Comparison of ENCODE assay signal across 1 cellular context in the genomic region with DNA sequence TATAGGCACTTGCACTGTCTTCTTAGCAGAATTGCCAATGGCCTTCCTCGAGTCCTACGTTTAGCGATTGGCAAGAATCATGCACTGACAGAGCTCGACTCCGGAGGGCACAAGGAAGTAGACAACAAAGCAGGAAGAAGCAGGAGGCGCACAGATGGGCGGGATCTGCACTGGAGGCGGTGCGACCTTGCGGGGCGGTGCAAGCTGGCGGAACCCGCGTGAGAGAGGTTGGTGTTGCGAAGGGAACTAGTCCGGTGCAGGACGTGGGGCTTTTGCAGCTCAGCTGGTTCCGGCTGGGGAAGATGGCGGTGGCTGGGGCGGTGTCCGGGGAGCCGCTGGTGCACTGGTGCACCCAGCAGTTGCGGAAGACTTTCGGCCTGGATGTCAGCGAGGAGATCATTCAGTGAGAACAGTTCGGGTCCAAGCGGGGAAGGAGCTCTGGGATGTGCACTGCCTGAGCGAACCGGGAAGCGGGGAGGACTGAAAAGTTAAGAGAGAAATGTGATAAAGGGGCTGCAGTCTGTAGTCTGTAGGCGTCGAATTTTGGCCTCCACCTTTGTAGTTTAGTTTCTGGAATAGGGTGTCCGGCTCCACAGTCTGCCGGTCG.
TF ChIP-seq lines count a peak whose summit lies in the region.

Gene TRIP4, plus strand, starts transcription at position 275 of the 607 bp plus-strand sequence. Its CDS starts 28 bp downstream, at position 303.

TF ChIP-seq in WTC11, 78 proteins besides CTCF, POLR2A, EP300 and RAD21 (continued from another document and continues in another):
- TF ChIP-seq, protein P1, sequence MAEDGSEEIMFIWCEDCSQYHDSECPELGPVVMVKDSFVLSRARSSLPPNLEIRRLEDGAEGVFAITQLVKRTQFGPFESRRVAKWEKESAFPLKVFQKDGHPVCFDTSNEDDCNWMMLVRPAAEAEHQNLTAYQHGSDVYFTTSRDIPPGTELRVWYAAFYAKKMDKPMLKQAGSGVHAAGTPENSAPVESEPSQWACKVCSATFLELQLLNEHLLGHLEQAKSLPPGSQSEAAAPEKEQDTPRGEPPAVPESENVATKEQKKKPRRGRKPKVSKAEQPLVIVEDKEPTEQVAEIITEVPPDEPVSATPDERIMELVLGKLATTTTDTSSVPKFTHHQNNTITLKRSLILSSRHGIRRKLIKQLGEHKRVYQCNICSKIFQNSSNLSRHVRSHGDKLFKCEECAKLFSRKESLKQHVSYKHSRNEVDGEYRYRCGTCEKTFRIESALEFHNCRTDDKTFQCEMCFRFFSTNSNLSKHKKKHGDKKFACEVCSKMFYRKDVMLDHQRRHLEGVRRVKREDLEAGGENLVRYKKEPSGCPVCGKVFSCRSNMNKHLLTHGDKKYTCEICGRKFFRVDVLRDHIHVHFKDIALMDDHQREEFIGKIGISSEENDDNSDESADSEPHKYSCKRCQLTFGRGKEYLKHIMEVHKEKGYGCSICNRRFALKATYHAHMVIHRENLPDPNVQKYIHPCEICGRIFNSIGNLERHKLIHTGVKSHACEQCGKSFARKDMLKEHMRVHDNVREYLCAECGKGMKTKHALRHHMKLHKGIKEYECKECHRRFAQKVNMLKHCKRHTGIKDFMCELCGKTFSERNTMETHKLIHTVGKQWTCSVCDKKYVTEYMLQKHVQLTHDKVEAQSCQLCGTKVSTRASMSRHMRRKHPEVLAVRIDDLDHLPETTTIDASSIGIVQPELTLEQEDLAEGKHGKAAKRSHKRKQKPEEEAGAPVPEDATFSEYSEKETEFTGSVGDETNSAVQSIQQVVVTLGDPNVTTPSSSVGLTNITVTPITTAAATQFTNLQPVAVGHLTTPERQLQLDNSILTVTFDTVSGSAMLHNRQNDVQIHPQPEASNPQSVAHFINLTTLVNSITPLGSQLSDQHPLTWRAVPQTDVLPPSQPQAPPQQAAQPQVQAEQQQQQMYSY (CRISPR knock-in tag; IDR thresholded peaks at IDR 0.05): no peak
- no peak for TF ChIP-seq ZNF121 (CRISPR knock-in tag; IDR thresholded peaks at IDR 0.05)
- TF ChIP-seq KAT7 (CRISPR knock-in tag; IDR thresholded peaks at IDR 0.05; ENCODE audit: borderline replicate concordance): no peak; the same call in 1 of the 2 replicates
- TF ChIP-seq, protein P2, sequence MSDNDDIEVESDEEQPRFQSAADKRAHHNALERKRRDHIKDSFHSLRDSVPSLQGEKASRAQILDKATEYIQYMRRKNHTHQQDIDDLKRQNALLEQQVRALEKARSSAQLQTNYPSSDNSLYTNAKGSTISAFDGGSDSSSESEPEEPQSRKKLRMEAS (CRISPR knock-in tag; IDR thresholded peaks at IDR 0.05): peak; percentile 92
- no peak for TF ChIP-seq EMX1 (CRISPR knock-in tag; IDR thresholded peaks at IDR 0.05)
- TF ChIP-seq, protein P3, sequence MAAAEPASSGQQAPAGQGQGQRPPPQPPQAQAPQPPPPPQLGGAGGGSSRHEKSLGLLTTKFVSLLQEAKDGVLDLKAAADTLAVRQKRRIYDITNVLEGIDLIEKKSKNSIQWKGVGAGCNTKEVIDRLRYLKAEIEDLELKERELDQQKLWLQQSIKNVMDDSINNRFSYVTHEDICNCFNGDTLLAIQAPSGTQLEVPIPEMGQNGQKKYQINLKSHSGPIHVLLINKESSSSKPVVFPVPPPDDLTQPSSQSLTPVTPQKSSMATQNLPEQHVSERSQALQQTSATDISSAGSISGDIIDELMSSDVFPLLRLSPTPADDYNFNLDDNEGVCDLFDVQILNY (CRISPR knock-in tag; IDR thresholded peaks at IDR 0.05): no peak
- TF ChIP-seq ESRRA (CRISPR knock-in tag; IDR thresholded peaks at IDR 0.05; ENCODE audit: borderline replicate concordance): peak; percentile 80; the same call in 1 of the 2 replicates
- TF ChIP-seq NR2C2 (CRISPR knock-in tag; IDR thresholded peaks at IDR 0.05): no peak
- peak; percentile 64; the same call in 1 of the 2 replicates for TF ChIP-seq ZNF671 (CRISPR knock-in tag; IDR thresholded peaks at IDR 0.05)
- peak; percentile 72; the same call in 1 of the 2 replicates for TF ChIP-seq MYBL2 (CRISPR knock-in tag; IDR thresholded peaks at IDR 0.05)
- TF ChIP-seq, protein P4, sequence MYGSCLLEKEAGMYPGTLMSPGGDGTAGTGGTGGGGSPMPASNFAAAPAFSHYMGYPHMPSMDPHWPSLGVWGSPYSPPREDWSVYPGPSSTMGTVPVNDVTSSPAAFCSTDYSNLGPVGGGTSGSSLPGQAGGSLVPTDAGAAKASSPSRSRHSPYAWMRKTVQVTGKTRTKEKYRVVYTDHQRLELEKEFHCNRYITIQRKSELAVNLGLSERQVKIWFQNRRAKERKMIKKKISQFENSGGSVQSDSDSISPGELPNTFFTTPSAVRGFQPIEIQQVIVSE (CRISPR knock-in tag; IDR thresholded peaks at IDR 0.05; ENCODE audit: borderline replicate concordance): no peak
- no peak for TF ChIP-seq ERG (CRISPR knock-in tag; IDR thresholded peaks at IDR 0.05)
- TF ChIP-seq STAT6 (CRISPR knock-in tag; conservative IDR thresholded peaks at IDR 0.05; ENCODE audit: low read depth): no peak
- TF ChIP-seq FOXP1 (CRISPR knock-in tag; IDR thresholded peaks at IDR 0.05; ENCODE audit: borderline replicate concordance): peak; percentile 94
- TF ChIP-seq ATF1 (CRISPR knock-in tag; IDR thresholded peaks at IDR 0.05): no peak
- no peak for TF ChIP-seq PRRX2 (CRISPR knock-in tag; IDR thresholded peaks at IDR 0.05)
- TF ChIP-seq AFF4 (CRISPR knock-in tag; IDR thresholded peaks at IDR 0.05; ENCODE audit: borderline replicate concordance): no peak
- peak; percentile 95 for TF ChIP-seq CBFB (CRISPR knock-in tag; IDR thresholded peaks at IDR 0.05; ENCODE audit: low read depth)
- no peak for TF ChIP-seq GRHL2 (CRISPR knock-in tag; IDR thresholded peaks at IDR 0.05; ENCODE audit: insufficient replicate concordance, severe bottlenecking)
- no peak for TF ChIP-seq ZNF512 (CRISPR knock-in tag; IDR thresholded peaks at IDR 0.05; ENCODE audit: borderline replicate concordance)
- TF ChIP-seq ZNF317 (CRISPR knock-in tag; IDR thresholded peaks at IDR 0.05; ENCODE audit: borderline replicate concordance, low read depth): no peak
- TF ChIP-seq NR3C1 (CRISPR knock-in tag; conservative IDR thresholded peaks at IDR 0.05; ENCODE audit: low read depth): no peak
- TF ChIP-seq NFATC4 (CRISPR knock-in tag; IDR thresholded peaks at IDR 0.05): no peak
- TF ChIP-seq JAZF1 (CRISPR knock-in tag; IDR thresholded peaks at IDR 0.05): no peak
- peak; percentile 79 for TF ChIP-seq USF1 (CRISPR knock-in tag; IDR thresholded peaks at IDR 0.05)
- no peak for TF ChIP-seq RELA (CRISPR knock-in tag; IDR thresholded peaks at IDR 0.05; ENCODE audit: borderline replicate concordance)
- 0 out of 2 replicates have a peak, but pooled peaks have one; percentile 66 for TF ChIP-seq E2F1 (CRISPR knock-in tag; IDR thresholded peaks at IDR 0.05)
- TF ChIP-seq, protein P5, sequence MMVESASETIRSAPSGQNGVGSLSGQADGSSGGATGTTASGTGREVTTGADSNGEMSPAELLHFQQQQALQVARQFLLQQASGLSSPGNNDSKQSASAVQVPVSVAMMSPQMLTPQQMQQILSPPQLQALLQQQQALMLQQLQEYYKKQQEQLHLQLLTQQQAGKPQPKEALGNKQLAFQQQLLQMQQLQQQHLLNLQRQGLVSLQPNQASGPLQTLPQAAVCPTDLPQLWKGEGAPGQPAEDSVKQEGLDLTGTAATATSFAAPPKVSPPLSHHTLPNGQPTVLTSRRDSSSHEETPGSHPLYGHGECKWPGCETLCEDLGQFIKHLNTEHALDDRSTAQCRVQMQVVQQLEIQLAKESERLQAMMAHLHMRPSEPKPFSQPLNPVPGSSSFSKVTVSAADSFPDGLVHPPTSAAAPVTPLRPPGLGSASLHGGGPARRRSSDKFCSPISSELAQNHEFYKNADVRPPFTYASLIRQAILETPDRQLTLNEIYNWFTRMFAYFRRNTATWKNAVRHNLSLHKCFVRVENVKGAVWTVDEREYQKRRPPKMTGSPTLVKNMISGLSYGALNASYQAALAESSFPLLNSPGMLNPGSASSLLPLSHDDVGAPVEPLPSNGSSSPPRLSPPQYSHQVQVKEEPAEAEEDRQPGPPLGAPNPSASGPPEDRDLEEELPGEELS (CRISPR knock-in tag; IDR thresholded peaks at IDR 0.05): peak; percentile 94
- TF ChIP-seq ZNF138 (CRISPR knock-in tag; conservative IDR thresholded peaks at IDR 0.05): no peak
- TF ChIP-seq RORB (CRISPR knock-in tag; IDR thresholded peaks at IDR 0.05): no peak
- TF ChIP-seq SOX15 (CRISPR knock-in tag; IDR thresholded peaks at IDR 0.05): no peak
- peak; percentile 36; the same call in 1 of the 2 replicates for TF ChIP-seq TP53 (CRISPR knock-in tag; IDR thresholded peaks at IDR 0.05)
- TF ChIP-seq JUN (CRISPR knock-in tag; IDR thresholded peaks at IDR 0.05): peak; percentile 69; the same call in 1 of the 2 replicates
- TF ChIP-seq TEAD1 (CRISPR knock-in tag; IDR thresholded peaks at IDR 0.05): peak; percentile 97
- TF ChIP-seq MLX (CRISPR knock-in tag; IDR thresholded peaks at IDR 0.05): no peak
